ENCODE assay signal across 18 cellular contexts in genomic region chr7:107372298-107372697, GRCh38.
DNase-seq lines count a peak whose midpoint lies in the region; ATAC-seq, FAIRE-seq and TF ChIP-seq lines count a peak whose summit lies in the region.
"Had no signal": no experiment of that assay in that cellular context is flagged by ENCODE, and none has a peak within 500 bp of the region (broad histone marks: within the 10 kb centered on the region; RNA-seq: fewer than 3 reads in every experiment).

No MANE protein-coding gene starts in this region.

- TF ChIP-seq CTCF in astrocyte of the cerebellum (IDR thresholded peaks at IDR 0.05; ENCODE audit: low read depth, low read length, missing control alignments), result no peak
- TF ChIP-seq CTCF in foreskin fibroblast (IDR thresholded peaks at IDR 0.05; ENCODE audit: low read depth, low read length), result no peak
- no peak for TF ChIP-seq CTCF in Peyer's patch (IDR thresholded peaks at IDR 0.05)

- peak; percentile 73 for DNase-seq in LHCN-M2 (ENCODE audit: low read depth)
- peak; percentile 8 for DNase-seq in astrocyte of the cerebellum (ENCODE audit: low read depth)
- peak; percentile 30 to 72 for DNase-seq in foreskin fibroblast
- peak; percentile 23 for DNase-seq in smooth muscle cell of the brain vasculature (ENCODE audit: low read depth, low spot score)
- no peak for DNase-seq in Peyer's patch
- DNase-seq in small intestine, result no peak
- DNase-seq: activated CD8-positive, alpha-beta T cell treated with anti-CD3 and anti-CD28 coated beads for 36 hours; CD4-positive, alpha-beta T cell; effector memory CD8-positive, alpha-beta T cell; glutamatergic neuron; Kasumi-1; NCI-H1930; NCI-H510A; stimulated activated CD4-positive, alpha-beta T cell treated with anti-CD3 and anti-CD28 coated beads, Interleukin-12 subunit alpha, Interleukin-12 subunit beta, amount 100 ng/mL, for 4 hours; SW 1271 had no signal

- H3K4me1 ChIP-seq in Peyer's patch (no peaks in the 10 kb centered on the region), small intestine (ENCODE audit: control insufficient read depth in 2 of 2, insufficient read depth in 1 of 2, low read depth in 1 of 2, low read length in 1 of 2) (no peaks in the 10 kb centered on the region)

- H3K4me3 ChIP-seq in astrocyte of the cerebellum (ENCODE audit: low read depth, low read length) (no peak overlapping the region), foreskin fibroblast (ENCODE audit: low read depth in 1 of 2, low read length in 2 of 2) (no peak overlapping the region), Peyer's patch (no peak overlapping the region), small intestine (ENCODE audit: low read depth in 1 of 2, low read length in 2 of 2) (no peak overlapping the region)

- in situ Hi-C loops in astrocyte of the cerebellum (cut with HindIII; ENCODE audit: low sequenced_read_pairs), result no loop called here

- no peak for FAIRE-seq in small intestine (lab: Jason Lieb, UNC)

- H3K27me3 ChIP-seq in Peyer's patch, result no peaks in the 10 kb centered on the region
- H3K27me3 ChIP-seq in small intestine (ENCODE audit: control insufficient read depth in 2 of 2, insufficient read depth in 2 of 2, low read length in 2 of 2), result no peaks in the 10 kb centered on the region

- no peak overlapping the region for H3K27ac ChIP-seq in Peyer's patch
- no peak overlapping the region for H3K27ac ChIP-seq in small intestine (ENCODE audit: low read depth in 1 of 2, low read length in 1 of 2)
- H3K27ac ChIP-seq: HL-60 had no signal

- no peaks in the 10 kb centered on the region for H3K36me3 ChIP-seq in Peyer's patch
- no peaks in the 10 kb centered on the region for H3K36me3 ChIP-seq in small intestine (ENCODE audit: control insufficient read depth in 2 of 2, insufficient read depth in 2 of 2, low read length in 2 of 2)

- no peaks in the 10 kb centered on the region for H3K9me3 ChIP-seq in Peyer's patch
- no peaks in the 10 kb centered on the region for H3K9me3 ChIP-seq in small intestine (ENCODE audit: control insufficient read depth, low read depth)

- 82 to 95% (median 88%) methylated on average over 1 of the region's 1 CpG for WGBS in small intestine, 3 donors

- TF ChIP-seq POLR2A in Peyer's patch (IDR thresholded peaks at IDR 0.05), result no peak

- ATAC-seq in HG02870 (IDR thresholded peaks at IDR 0.05; ENCODE audit: unreplicated experiment) (no peak), GM21619 (IDR thresholded peaks at IDR 0.05; ENCODE audit: unreplicated experiment) (no peak)
- ATAC-seq: activated CD8-positive, alpha-beta T cell treated with anti-CD3 and anti-CD28 coated beads for 36 hours; effector memory CD8-positive, alpha-beta T cell had no signal

Comparison
In these comparisons a context has a peak if more than half of its experiments do, and no peak if none do; other contexts are left out.
1. DNase-seq: peak in LHCN-M2 (single experiment), astrocyte of the cerebellum (single experiment), foreskin fibroblast (2 of 2) and smooth muscle cell of the brain vasculature (single experiment); none in Peyer's patch (0 of 3) and small intestine (single experiment).